Comparison of ENCODE assay signal across 8 cellular contexts in the genomic region with DNA sequence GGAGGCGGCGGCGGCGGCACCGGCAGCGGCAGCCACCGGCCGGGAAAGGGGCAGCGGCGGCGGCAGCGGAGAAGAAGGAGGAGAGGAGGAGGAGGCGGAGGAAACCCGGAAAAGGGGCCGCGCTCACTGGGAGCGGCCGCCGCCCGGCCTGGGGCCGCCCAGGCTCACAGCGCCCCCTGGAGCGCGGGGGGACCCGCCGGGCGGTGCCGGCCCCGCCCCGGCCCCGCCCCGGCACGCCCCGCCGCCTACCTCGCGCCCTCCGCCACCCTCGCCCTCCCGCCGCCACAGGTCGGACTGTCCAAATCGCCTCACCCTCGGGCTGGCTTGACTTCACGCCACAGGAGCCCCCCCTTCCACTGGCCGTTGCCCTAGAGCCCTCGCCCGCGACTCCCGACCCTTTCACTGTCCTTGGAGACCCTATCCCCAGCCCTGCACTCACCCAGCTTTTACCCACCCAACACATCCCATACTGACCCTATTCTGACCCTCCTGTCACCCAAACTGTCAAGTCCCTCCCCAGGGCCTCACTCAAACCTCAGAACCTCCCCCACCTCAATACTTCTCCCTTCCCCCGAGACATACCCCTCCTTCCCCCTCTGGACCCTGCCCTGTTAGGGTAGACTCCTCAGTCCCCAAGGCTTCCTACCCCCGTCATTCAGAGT. TPM values are rescaled to one million over a fixed set of nuclear protein-coding genes. Genes with fewer than 3 reads are reported as not detected.
DNase-seq lines count a peak whose midpoint lies in the region; ATAC-seq, FAIRE-seq and TF ChIP-seq lines count a peak whose summit lies in the region.

A gene (minus strand): TSS at position 85 of the 662 bp plus-strand sequence. CDS start 370 bp downstream, outside the sequence.

- H3K4me3 ChIP-seq in keratinocyte (ENCODE audit: control insufficient read depth in 2 of 3, extremely low read depth in 1 of 3, insufficient read depth in 2 of 3, low read depth in 1 of 3, low read length in 3 of 3): peak within 1 kb of the TSS; percentile 69 to 91 (median 91)

- H3K4me1 Mint-ChIP-seq in central memory CD8-positive, alpha-beta T cell: peaks cover 43% of the 10 kb centered on the region

- peak within 1 kb of the TSS; percentile 92 for H2AFZ ChIP-seq in keratinocyte (ENCODE audit: control insufficient read depth, low read length)

- peaks cover 30% of the 10 kb centered on the region for H3K36me3 Mint-ChIP-seq in central memory CD8-positive, alpha-beta T cell (ENCODE audit: insufficient read depth)

- peaks cover 26% of the 10 kb centered on the region for H3K27me3 Mint-ChIP-seq in central memory CD8-positive, alpha-beta T cell

- peak; percentile 48 for DNase-seq in NK-92 treated with Interleukin-12 subunit alpha and Interleukin-12 subunit beta, amount 100 ng/mL, for 24 hours (lab: John Stamatoyannopoulos, UW)
- DNase-seq in NK-92 (lab: John Stamatoyannopoulos, UW; ENCODE audit: unreplicated experiment) (no peak), NCI-H2171 (lab: John Stamatoyannopoulos, UW) (peak; percentile 71), keratinocyte (ENCODE audit: low read depth, low spot score) (no peak)
- peak; percentile 72 for DNase-seq in activated CD4-positive, CD25-positive, alpha-beta regulatory T cell treated with anti-CD3 and anti-CD28 coated beads, Interleukin-2, amount 50 U/mL, for 72 hours
- DNase-seq in central memory CD8-positive, alpha-beta T cell (ENCODE audit: low spot score in 2 of 2): peak; percentile 31 to 36
- DNase-seq in stimulated activated CD4-positive, alpha-beta T cell treated with anti-CD3 and anti-CD28 coated beads, Interleukin-15, amount 100 ng/mL, for 24 hours: peak; percentile 83

- no peaks in the 10 kb centered on the region for H3K9me3 Mint-ChIP-seq in central memory CD8-positive, alpha-beta T cell

- peak; percentile 80 for ATAC-seq in HG02943 (IDR thresholded peaks at IDR 0.05; ENCODE audit: low read depth, unreplicated experiment)
- peak; percentile 95 for ATAC-seq in central memory CD8-positive, alpha-beta T cell (replicated peaks; ENCODE audit: extremely low read depth, poor library complexity, severe bottlenecking)

- peak within 1 kb of the TSS; percentile 74 for H3K27ac Mint-ChIP-seq in central memory CD8-positive, alpha-beta T cell (ENCODE audit: low read depth)

- peaks cover 6 to 16% of the 10 kb centered on the region in 2 experiments for H3K36me3 ChIP-seq in keratinocyte (ENCODE audit: control insufficient read depth in 2 of 2, extremely low read depth in 1 of 2, insufficient read depth in 2 of 2, low read length in 2 of 2)

- peaks cover 13% of the 10 kb centered on the region for H3K4me1 ChIP-seq in keratinocyte (ENCODE audit: control insufficient read depth, extremely low read depth, insufficient read depth, low read length)

- H3K79me2 ChIP-seq in keratinocyte (ENCODE audit: control insufficient read depth, insufficient read depth, low read length): peaks cover 41% of the 10 kb centered on the region

- H3K27me3 ChIP-seq in keratinocyte (ENCODE audit: control insufficient read depth, extremely low read depth, insufficient read depth, low read length): no peaks in the 10 kb centered on the region

- H3K27ac ChIP-seq in keratinocyte (ENCODE audit: control insufficient read depth, insufficient read depth, low read length): peak within 1 kb of the TSS; percentile 65

- dilution Hi-C loops in keratinocyte (cut with MboI; ENCODE audit: extremely low pct_ligation_motif_present, low sequenced_read_pairs): no loop called here

- FAIRE-seq in keratinocyte (lab: Jason Lieb, UNC): no peak

- no peaks in the 10 kb centered on the region for H3K9me1 ChIP-seq in keratinocyte (ENCODE audit: control insufficient read depth, extremely low read depth, insufficient read depth, low read length)

- peak within 1 kb of the TSS; percentile 85 for H3K4me3 Mint-ChIP-seq in central memory CD8-positive, alpha-beta T cell

- H3K9me3 ChIP-seq in keratinocyte (ENCODE audit: control insufficient read depth, low read depth, low read length): no peaks in the 10 kb centered on the region

- peak within 1 kb of the TSS; percentile 88 for H3K9ac ChIP-seq in keratinocyte (ENCODE audit: control insufficient read depth, extremely low read depth, insufficient read depth, low read length)

- peak within 1 kb of the TSS; percentile 89 for H3K4me2 ChIP-seq in keratinocyte (ENCODE audit: control insufficient read depth, extremely low read depth, insufficient read depth, low read depth, low read length)

- TF ChIP-seq CTCF in keratinocyte (optimal IDR thresholded peaks at IDR 0.05 in 1 of 3, IDR thresholded peaks at IDR 0.05 in 1 of 3, conservative IDR thresholded peaks at IDR 0.05 in 1 of 3; ENCODE audit: extremely low read depth in 1 of 3, insufficient read depth in 2 of 3, low read length in 3 of 3): peak in 2 of 3 experiments; percentile 42 to 58

- H4K20me1 ChIP-seq in keratinocyte (ENCODE audit: control insufficient read depth, extremely low read depth, insufficient read depth, low read length): no peaks in the 10 kb centered on the region

RNA-seq across cellular contexts. Expression of the gene that starts here (rescaled TPM):
- polyA plus RNA-seq in keratinocyte: 33.0 to 72.2 TPM (median 49.6 TPM) in 3 replicates
- 115 TPM for polyA plus RNA-seq in keratinocyte (2011; ENCODE audit: low read depth)
- 53.9 and 84.8 TPM in 2 replicates for polyA plus RNA-seq in keratinocyte (2011; cell fraction: cytosol; rRNA removed)
- polyA plus RNA-seq in keratinocyte (2011; cell fraction: nucleus; rRNA removed): 55.7 and 64.3 TPM in 2 replicates
- polyA plus RNA-seq in keratinocyte (2012; ENCODE audit: low replicate concordance): 52.1 and 85.3 TPM in 2 replicates
- polyA minus RNA-seq in keratinocyte: 59.2 to 98.7 TPM (median 64.5 TPM) in 3 replicates
- 40.7 TPM for polyA minus RNA-seq in keratinocyte (2011; cell fraction: cytosol; rRNA and poly(A)+ RNA removed)
- polyA minus RNA-seq in keratinocyte (2011; cell fraction: nucleus; rRNA and poly(A)+ RNA removed): 24.5 and 51.0 TPM in 2 replicates

Comparison
In these comparisons a context has a peak if more than half of its experiments do, and no peak if none do; other contexts are left out.
1. DNase-seq: peak in NK-92 treated with Interleukin-12 subunit alpha and Interleukin-12 subunit beta, amount 100 ng/mL, for 24 hours (single experiment), NCI-H2171 (single experiment), activated CD4-positive, CD25-positive, alpha-beta regulatory T cell treated with anti-CD3 and anti-CD28 coated beads, Interleukin-2, amount 50 U/mL, for 72 hours (single experiment), central memory CD8-positive, alpha-beta T cell (2 of 2) and stimulated activated CD4-positive, alpha-beta T cell treated with anti-CD3 and anti-CD28 coated beads, Interleukin-15, amount 100 ng/mL, for 24 hours (single experiment); none in NK-92 (single experiment) and keratinocyte (single experiment).